Comparison of ENCODE assay signal across 12 cellular contexts in the genomic region with DNA sequence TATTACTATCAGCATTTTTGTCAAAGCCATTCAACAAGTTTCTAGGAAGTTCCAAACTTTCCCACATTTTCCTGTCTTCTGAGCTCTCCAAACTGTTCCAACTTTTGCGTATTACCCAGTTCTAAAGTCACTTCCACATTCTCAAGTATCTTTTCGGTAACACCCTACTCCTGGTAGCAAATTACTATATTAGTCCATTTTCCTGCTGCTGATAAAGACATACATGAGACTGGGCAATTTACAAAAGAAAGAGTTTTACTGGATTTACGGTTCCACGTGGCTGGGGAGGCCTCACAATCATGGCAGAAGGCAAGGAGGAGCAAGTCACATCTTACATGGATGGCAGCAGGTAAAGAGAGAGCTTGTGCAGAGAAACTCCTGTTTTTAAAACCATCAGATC. TPM values are rescaled to one million over a fixed set of nuclear protein-coding genes. Genes with fewer than 3 reads are reported as not detected.
"Had no signal": no experiment of that assay in that cellular context is flagged by ENCODE, and none has a peak within 500 bp of the region (broad histone marks: within the 10 kb centered on the region; RNA-seq: fewer than 3 reads in every experiment).

No MANE protein-coding gene starts in this region.

RNA-seq across cellular contexts. Expression of a gene that starts 49.2 kb away (rescaled TPM):
- total RNA-seq: stomach, subcutaneous adipose tissue, suprapubic skin, thoracic aorta, thyroid gland, tibial nerve, upper lobe of left lung, upper lobe of right lung, ureter, urinary bladder, uterus, vagina had no signal
- polyA plus RNA-seq: urinary bladder had no signal
